ENCODE assay signal across 33 cellular contexts in the genomic region with DNA sequence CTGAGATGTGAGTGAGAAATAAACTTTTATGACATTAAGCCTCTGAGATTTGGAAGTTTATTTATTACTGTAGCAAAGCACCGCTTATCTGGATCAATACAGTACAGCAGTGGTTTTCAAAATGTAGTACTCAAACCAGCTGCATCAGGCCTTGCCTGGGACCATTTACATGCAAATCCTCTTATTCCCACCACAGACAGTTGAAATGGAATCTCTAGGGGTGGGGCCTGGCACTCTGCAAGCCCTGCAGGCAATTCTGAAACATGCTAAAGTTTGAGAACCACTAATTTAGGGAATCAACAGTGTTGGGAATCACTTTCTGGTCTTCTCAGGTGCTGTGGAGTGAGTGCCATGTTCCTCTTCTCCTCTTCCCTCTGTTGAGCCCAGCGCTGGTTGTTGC.
DNase-seq lines count a peak whose midpoint lies in the region; ATAC-seq and TF ChIP-seq lines count a peak whose summit lies in the region.
"Had no signal": no experiment of that assay in that cellular context is flagged by ENCODE, and none has a peak within 500 bp of the region (broad histone marks: within the 10 kb centered on the region; RNA-seq: fewer than 3 reads in every experiment).

No MANE protein-coding gene starts in this region.

- no peaks in the 10 kb centered on the region for H4K20me1 ChIP-seq in GM23338 (replicated peaks; ENCODE audit: insufficient read depth)

- H3K4me3 Mint-ChIP-seq in GM23338 (no peak overlapping the region), endodermal cell (no peak overlapping the region), osteocyte (ENCODE audit: unreplicated experiment) (no peak overlapping the region)
- H3K4me3 Mint-ChIP-seq: CD4-positive, alpha-beta memory T cell; IgD-negative memory B cell had no signal

- H3K36me3 ChIP-seq in GM23338 (ENCODE audit: insufficient read depth) (no peaks in the 10 kb centered on the region), endodermal cell (ENCODE audit: control insufficient read depth, insufficient read depth, low read length) (no peaks in the 10 kb centered on the region)
- H3K36me3 ChIP-seq: SJCRH30 had no signal

- no peaks in the 10 kb centered on the region for H3K36me3 Mint-ChIP-seq in GM23338 (ENCODE audit: low read depth)
- no peaks in the 10 kb centered on the region for H3K36me3 Mint-ChIP-seq in endodermal cell (ENCODE audit: low read depth)
- no peaks in the 10 kb centered on the region for H3K36me3 Mint-ChIP-seq in osteocyte (ENCODE audit: unreplicated experiment)
- H3K36me3 Mint-ChIP-seq: CD4-positive, alpha-beta memory T cell; IgD-negative memory B cell had no signal

- peak overlapping the region; percentile 91 for H2AFZ ChIP-seq in GM23338
- H2AFZ ChIP-seq: GM23248, PC-9 had no signal

- H3K27ac Mint-ChIP-seq in GM23338 (no peak overlapping the region), endodermal cell (no peak overlapping the region), osteocyte (ENCODE audit: unreplicated experiment) (no peak overlapping the region)
- H3K27ac Mint-ChIP-seq: CD4-positive, alpha-beta memory T cell; IgD-negative memory B cell had no signal

- 80 to 88% methylated on average over 1 to 2 of the region's 2 CpGs for WGBS in endodermal cell (ENCODE audit: insufficient coverage in 1 of 2, insufficient read length in 1 of 2), 2 experiments

- H3K9ac ChIP-seq in endodermal cell (ENCODE audit: extremely low read depth, low read length, poor library complexity, severe bottlenecking), result no peak overlapping the region
- H3K9ac ChIP-seq: GM23248, KMS-11 had no signal

- H3K4me3 ChIP-seq in GM23338 (no peak overlapping the region), endodermal cell (ENCODE audit: low read length) (no peak overlapping the region)
- H3K4me3 ChIP-seq: A549, GM23248, PC-9, SJCRH30 had no signal

- H3K4me1 Mint-ChIP-seq in GM23338, result peaks cover 14% of the 10 kb centered on the region
- H3K4me1 Mint-ChIP-seq in endodermal cell, result no peaks in the 10 kb centered on the region
- no peaks in the 10 kb centered on the region for H3K4me1 Mint-ChIP-seq in osteocyte (ENCODE audit: unreplicated experiment)

- 0 out of 2 replicates have a peak, but pooled peaks cover 8% of the 10 kb centered on the region for H3K4me1 ChIP-seq in GM23338 (ENCODE audit: insufficient read depth)
- no peaks in the 10 kb centered on the region for H3K4me1 ChIP-seq in endodermal cell (ENCODE audit: control insufficient read depth, insufficient read depth, low read length)
- H3K4me1 ChIP-seq: A549, SJCRH30 had no signal

- no peak for TF ChIP-seq CTCF in GM23338 (conservative IDR thresholded peaks at IDR 0.05; ENCODE audit: low read depth in 2 of 2)
- no peak for TF ChIP-seq CTCF in endodermal cell (conservative IDR thresholded peaks at IDR 0.05)
- no peak for TF ChIP-seq CTCF in osteocyte (IDR thresholded peaks at IDR 0.05)

- ATAC-seq in GM23338 (peak; percentile 83), GM18519 (IDR thresholded peaks at IDR 0.05; ENCODE audit: low FRiP score, unreplicated experiment) (no peak), GM21717 (IDR thresholded peaks at IDR 0.05; ENCODE audit: unreplicated experiment) (no peak)
- ATAC-seq: A549, Right ventricle myocardium inferior, SK-N-SH treated with all-trans-retinoic acid at 6 μM for 48 hours had no signal

- no peaks in the 10 kb centered on the region for H3K9me3 ChIP-seq in endodermal cell (ENCODE audit: control insufficient read depth, low read length)
- H3K9me3 ChIP-seq: A549, SJCRH30 had no signal

- H3K27me3 Mint-ChIP-seq in GM23338 (ENCODE audit: insufficient read depth, low read depth, poor library complexity) (peaks cover 2% of the 10 kb centered on the region), endodermal cell (ENCODE audit: insufficient read depth) (no peaks in the 10 kb centered on the region), osteocyte (ENCODE audit: unreplicated experiment) (peaks cover 25% of the 10 kb centered on the region)

- no peaks in the 10 kb centered on the region for H3K79me2 ChIP-seq in GM23338 (replicated peaks; ENCODE audit: insufficient read depth)

- peak; percentile 17 for DNase-seq in GM23338 (ENCODE audit: low spot score)
- peak; percentile 44 for DNase-seq in NCI-H82 (lab: John Stamatoyannopoulos, UW)
- DNase-seq in endodermal cell, result peak; percentile 42
- DNase-seq in osteocyte (ENCODE audit: extremely low spot score, unreplicated experiment), result peak; percentile 54
- DNase-seq in GDM1 (lab: John Stamatoyannopoulos, UW), result no peak
- DNase-seq: AML-193; C1 segment of cervical spinal cord; CD4-positive, alpha-beta memory T cell; DMS 273 treated with DMSO at 0.1 percent for 48 hours; DMS79; EL; GM23248; HCEC 1CT; MM.1S; NCI-H1048; NCI-H1417; NCI-H1694; NCI-H2029 treated with DMSO at 0.1 percent for 48 hours; NCI-H2171 treated with DMSO at 0.1 percent for 48 hours; NCI-H345; NCI-H510A treated with DMSO at 0.1 percent for 48 hours; NCI-H748 treated with DMSO at 0.1 percent for 48 hours; NK-92 treated with Interleukin-12 subunit alpha and Interleukin-12 subunit beta, amount 100 ng/mL, for 24 hours; PC-9; SJCRH30 had no signal

- H3K9me3 Mint-ChIP-seq in GM23338, result no peaks in the 10 kb centered on the region
- no peaks in the 10 kb centered on the region for H3K9me3 Mint-ChIP-seq in endodermal cell
- H3K9me3 Mint-ChIP-seq in osteocyte (ENCODE audit: unreplicated experiment), result no peaks in the 10 kb centered on the region
- H3K9me3 Mint-ChIP-seq: CD4-positive, alpha-beta memory T cell had no signal

- no peak overlapping the region for H3K27ac ChIP-seq in GM23338 (ENCODE audit: low read depth)
- H3K27ac ChIP-seq in endodermal cell (ENCODE audit: low read depth, low read length), result no peak overlapping the region
- H3K27ac ChIP-seq: A549, GM23248, HL-60, KMS-11, PC-9, SJCRH30 had no signal

- H3K4me2 ChIP-seq in GM23338, result peak overlapping the region; percentile 21; the same call in 1 of the 2 replicates
- H3K4me2 ChIP-seq: A549, KMS-11, PC-9 had no signal

- no peaks in the 10 kb centered on the region; the same call in 1 of the 2 replicates for H3K9me2 ChIP-seq in GM23338 (ENCODE audit: insufficient read depth)

- H3F3A ChIP-seq in GM23338 (replicated peaks; ENCODE audit: low read depth), result no peaks in the 10 kb centered on the region

- no peaks in the 10 kb centered on the region for H3K27me3 ChIP-seq in GM23338 (ENCODE audit: insufficient read depth)
- H3K27me3 ChIP-seq in endodermal cell (ENCODE audit: control insufficient read depth, insufficient read depth, low read length, poor library complexity, severe bottlenecking), result no peaks in the 10 kb centered on the region

TF ChIP-seq in GM23338, 12 proteins besides CTCF, POLR2A, EP300 and RAD21 (continues in another document):
- no peak for TF ChIP-seq EZH2 (IDR thresholded peaks at IDR 0.05; ENCODE audit: low read depth, unreplicated experiment)
- TF ChIP-seq ZNF331 (CRISPR knock-in tag; IDR thresholded peaks at IDR 0.05; ENCODE audit: low read depth), result no peak
- TF ChIP-seq POLR2AphosphoS5 (IDR thresholded peaks at IDR 0.05; ENCODE audit: low read depth), result no peak
